ENCODE assay signal across 6 cellular contexts in the genomic region with DNA sequence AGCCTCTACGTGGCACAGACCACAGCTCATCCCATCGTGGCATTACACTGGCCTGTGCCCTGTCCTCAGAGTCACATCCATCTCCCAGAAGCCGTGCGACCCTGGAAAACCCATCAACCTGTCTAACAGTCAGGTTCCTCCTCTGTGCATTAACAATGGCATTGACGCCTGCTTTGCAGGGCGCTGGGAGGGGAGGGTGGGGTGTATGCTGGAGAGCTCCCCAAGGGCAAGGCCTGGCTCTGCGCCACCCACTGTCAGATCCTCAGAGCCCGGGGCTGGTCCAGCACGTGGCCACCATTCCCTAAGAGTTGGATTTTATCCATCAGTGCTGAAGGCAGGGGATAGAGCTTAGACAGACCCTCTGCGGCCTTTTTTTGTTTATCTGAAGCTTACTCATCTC. TPM values are rescaled to one million over a fixed set of nuclear protein-coding genes. Genes with fewer than 3 reads are reported as not detected.
"Had no signal": no experiment of that assay in that cellular context is flagged by ENCODE, and none has a peak within 500 bp of the region (broad histone marks: within the 10 kb centered on the region; RNA-seq: fewer than 3 reads in every experiment).

No MANE protein-coding gene starts in this region.

- H3K27ac ChIP-seq: GM23248 had no signal

- H3K4me3 ChIP-seq: GM23248, K562 had no signal

- DNase-seq: GM23248, H9, HCEC 1CT, IMR-90 had no signal

- H3K4me3 Mint-ChIP-seq: H9 had no signal

- ATAC-seq: K562 had no signal

- H3K9me3 Mint-ChIP-seq: H9 had no signal

- H2AFZ ChIP-seq: GM23248 had no signal

RNA-seq across cellular contexts. Expression of a gene that starts 28.8 kb away (rescaled TPM):
- total RNA-seq: GM23248, HT-29, K562 had no signal
- polyA plus RNA-seq: GM23248, IMR-90, K562 had no signal
